ENCODE assay signal across 12 cellular contexts in genomic region chr13:72258340-72258981, GRCh38.
"Had no signal": no experiment of that assay in that cellular context is flagged by ENCODE, and none has a peak within 500 bp of the region (broad histone marks: within the 10 kb centered on the region; RNA-seq: fewer than 3 reads in every experiment).

No MANE protein-coding gene starts in this region.

- DNase-seq: activated CD4-positive, CD25-positive, alpha-beta regulatory T cell treated with anti-CD3 and anti-CD28 coated beads, Interleukin-2, amount 50 U/mL, for 72 hours; activated naive CD4-positive, alpha-beta T cell; activated naive CD8-positive, alpha-beta T cell treated with anti-CD3 and anti-CD28 coated beads, Interleukin-2, amount 10 ng/mL, durations not matched to agents 7 days and 5 days; anterior cingulate cortex; cortex of kidney; effector CD4-positive, alpha-beta T cell; foreskin melanocyte; stimulated activated CD4-positive, alpha-beta T cell treated with anti-CD3 and anti-CD28 coated beads, Interleukin-12 subunit alpha, Interleukin-12 subunit beta, amount 100 ng/mL, for 4 hours; stimulated activated CD4-positive, alpha-beta T cell treated with anti-CD3 and anti-CD28 coated beads, Interleukin-2, amount 100 ng/mL, for 24 hours; tibial artery had no signal

- H3K9me3 ChIP-seq: tibial artery had no signal

- ATAC-seq: stimulated activated effector memory CD8-positive, alpha-beta T cell treated with anti-CD3 and anti-CD28 coated beads, Interleukin-12 subunit alpha, Interleukin-12 subunit beta, amount 100 ng/mL, for 72 hours had no signal

- H3K4me3 Mint-ChIP-seq: activated naive CD8-positive, alpha-beta T cell treated with anti-CD3 and anti-CD28 coated beads, Interleukin-2, amount 10 ng/mL, durations not matched to agents 7 days and 5 days; neural crest cell; stimulated activated effector memory CD8-positive, alpha-beta T cell treated with anti-CD3 and anti-CD28 coated beads, Interleukin-12 subunit alpha, Interleukin-12 subunit beta, amount 100 ng/mL, for 72 hours had no signal

- H3K4me1 ChIP-seq: tibial artery had no signal

- H3K4me3 ChIP-seq: tibial artery had no signal

- H3K36me3 ChIP-seq: tibial artery had no signal

- H3K4me1 Mint-ChIP-seq: activated naive CD8-positive, alpha-beta T cell treated with anti-CD3 and anti-CD28 coated beads, Interleukin-2, amount 10 ng/mL, durations not matched to agents 7 days and 5 days; stimulated activated effector memory CD8-positive, alpha-beta T cell treated with anti-CD3 and anti-CD28 coated beads, Interleukin-12 subunit alpha, Interleukin-12 subunit beta, amount 100 ng/mL, for 72 hours had no signal

- H3K9me3 Mint-ChIP-seq: neural crest cell had no signal

- H3K36me3 Mint-ChIP-seq: activated naive CD8-positive, alpha-beta T cell treated with anti-CD3 and anti-CD28 coated beads, Interleukin-2, amount 10 ng/mL, durations not matched to agents 7 days and 5 days; stimulated activated effector memory CD8-positive, alpha-beta T cell treated with anti-CD3 and anti-CD28 coated beads, Interleukin-12 subunit alpha, Interleukin-12 subunit beta, amount 100 ng/mL, for 72 hours had no signal

- H3K27ac ChIP-seq: tibial artery had no signal

- H3K27ac Mint-ChIP-seq: activated naive CD8-positive, alpha-beta T cell treated with anti-CD3 and anti-CD28 coated beads, Interleukin-2, amount 10 ng/mL, durations not matched to agents 7 days and 5 days; stimulated activated effector memory CD8-positive, alpha-beta T cell treated with anti-CD3 and anti-CD28 coated beads, Interleukin-12 subunit alpha, Interleukin-12 subunit beta, amount 100 ng/mL, for 72 hours had no signal

- H3K27me3 Mint-ChIP-seq: activated naive CD8-positive, alpha-beta T cell treated with anti-CD3 and anti-CD28 coated beads, Interleukin-2, amount 10 ng/mL, durations not matched to agents 7 days and 5 days had no signal

- H3K27me3 ChIP-seq: tibial artery had no signal
